Comparison of ENCODE assay signal across 14 cellular contexts in genomic region chr10:27513451-27514191, GRCh38. TPM values are rescaled to one million over a fixed set of nuclear protein-coding genes. Genes with fewer than 3 reads are reported as not detected.
A peak's percentile ranks its signal among the peaks of the same experiment; 100 is the strongest.
DNase-seq lines count a peak whose midpoint lies in the region; ATAC-seq, FAIRE-seq and TF ChIP-seq lines count a peak whose summit lies in the region.
"Had no signal": no experiment of that assay in that cellular context is flagged by ENCODE, and none has a peak within 500 bp of the region (broad histone marks: within the 10 kb centered on the region; RNA-seq: fewer than 3 reads in every experiment).

No MANE protein-coding gene starts in this region.

- peaks cover 9% of the 10 kb centered on the region for H3K36me3 ChIP-seq in CD8-positive, alpha-beta T cell (ENCODE audit: insufficient read depth, low read length)
- H3K36me3 ChIP-seq in KMS-11 (ENCODE audit: insufficient read depth): peaks cover 8% of the 10 kb centered on the region; the same call in 1 of the 2 replicates
- peaks cover 11% of the 10 kb centered on the region for H3K36me3 ChIP-seq in astrocyte (ENCODE audit: insufficient read depth, low read length)
- peaks cover 12 to 65% of the 10 kb centered on the region in 2 experiments for H3K36me3 ChIP-seq in mesenchymal stem cell (ENCODE audit: control insufficient read depth in 1 of 2, insufficient read depth in 2 of 2, low read depth in 1 of 2, low read length in 2 of 2)
- H3K36me3 ChIP-seq: breast epithelium had no signal

- H2BK5ac ChIP-seq in mesenchymal stem cell (ENCODE audit: low read depth, low read length, poor library complexity, severe bottlenecking): peak overlapping the region; percentile 95

- POLR2A ChIA-PET in CD8-positive, alpha-beta T cell (lab: Charles Lee): interaction anchor here (1.2 kb wide), 1 partner anchor 10 kb away, joined by 4 read pairs; the partner anchor contains the start of gene RAB18

- no peak overlapping the region for H4K8ac ChIP-seq in mesenchymal stem cell (ENCODE audit: low read length)

- H3K27ac Mint-ChIP-seq in CD8-positive, alpha-beta T cell: peak overlapping the region; percentile 80
- peak overlapping the region; percentile 43 for H3K27ac Mint-ChIP-seq in astrocyte (ENCODE audit: unreplicated experiment)

- no peak overlapping the region for H2BK120ac ChIP-seq in mesenchymal stem cell (ENCODE audit: low read depth, low read length)

- no peak for TF ChIP-seq CTCF in CD8-positive, alpha-beta T cell (IDR thresholded peaks at IDR 0.05)
- TF ChIP-seq CTCF in KMS-11 (conservative IDR thresholded peaks at IDR 0.05; ENCODE audit: low read depth, low read length): no peak
- no peak for TF ChIP-seq CTCF in astrocyte (IDR thresholded peaks at IDR 0.05; ENCODE audit: insufficient read depth, low read depth, low read length)

- peak; percentile 36 for ATAC-seq in CD8-positive, alpha-beta T cell
- no peak for ATAC-seq in HG03378 (IDR thresholded peaks at IDR 0.05; ENCODE audit: unreplicated experiment)

- no peak overlapping the region for H3K23ac ChIP-seq in mesenchymal stem cell (ENCODE audit: low read length in 2 of 2)

- H2AFZ ChIP-seq in KMS-11 (ENCODE audit: low read depth) (no peak overlapping the region), astrocyte (ENCODE audit: low read depth, low read length) (no peak overlapping the region), mesenchymal stem cell (ENCODE audit: low read depth, low read length) (no peak overlapping the region)

- peaks cover 27% of the 10 kb centered on the region for H3K4me1 ChIP-seq in CD8-positive, alpha-beta T cell (ENCODE audit: insufficient read depth, low read length)
- H3K4me1 ChIP-seq in KMS-11 (ENCODE audit: low read depth, poor library complexity, severe bottlenecking) (peaks cover 27% of the 10 kb centered on the region), astrocyte (ENCODE audit: insufficient read depth, low read length) (no peaks in the 10 kb centered on the region), mesenchymal stem cell (ENCODE audit: control insufficient read depth, insufficient read depth, low read depth, low read length) (peaks cover 10% of the 10 kb centered on the region)
- H3K4me1 ChIP-seq: breast epithelium had no signal

- peak overlapping the region; percentile 2 for H2AK5ac ChIP-seq in mesenchymal stem cell (ENCODE audit: low read length, severe bottlenecking)

- H4K91ac ChIP-seq in mesenchymal stem cell (ENCODE audit: low read length): no peak overlapping the region

- WGBS in mesenchymal stem cell: 68% methylated on average over 3 of the region's 3 CpGs

- H2BK15ac ChIP-seq in mesenchymal stem cell (ENCODE audit: low read depth, poor library complexity, severe bottlenecking): no peak overlapping the region

- no peak overlapping the region for H3K4me2 ChIP-seq in KMS-11
- H3K4me2 ChIP-seq in astrocyte (ENCODE audit: low read length): peak overlapping the region; percentile 30
- peak overlapping the region; percentile 50 for H3K4me2 ChIP-seq in mesenchymal stem cell (ENCODE audit: low read length, poor library complexity, severe bottlenecking)

- intact Hi-C loops in CD8-positive, alpha-beta T cell (cut with DNase I, micrococcal nuclease): loop anchor here in 1 of 2 experiments (2.0 kb wide), 1 partner anchor 13 kb away; no protein-coding TSS in a partner anchor

- peaks cover 75% of the 10 kb centered on the region for H3K36me3 Mint-ChIP-seq in CD8-positive, alpha-beta T cell
- H3K36me3 Mint-ChIP-seq in astrocyte (ENCODE audit: low read depth, unreplicated experiment): peaks cover 8% of the 10 kb centered on the region

- H3K14ac ChIP-seq in mesenchymal stem cell (ENCODE audit: low read length in 2 of 2): no peak overlapping the region

- H4K20me1 ChIP-seq in KMS-11 (ENCODE audit: insufficient read depth) (0 out of 2 replicates have a peak, but pooled peaks cover 5% of the 10 kb centered on the region), astrocyte (ENCODE audit: insufficient read depth, low read length) (peaks cover 84% of the 10 kb centered on the region)

- H2BK12ac ChIP-seq in mesenchymal stem cell (ENCODE audit: low read length in 2 of 2): no peak overlapping the region

- CTCF ChIA-PET in CD8-positive, alpha-beta T cell (lab: Charles Lee): interaction anchor here (1.7 kb wide), 1 partner anchor 10 kb away, joined by 4 read pairs; no protein-coding TSS in a partner anchor

- no peaks in the 10 kb centered on the region for H3K27me3 ChIP-seq in CD8-positive, alpha-beta T cell (ENCODE audit: insufficient read depth, low read length)
- H3K27me3 ChIP-seq in KMS-11 (ENCODE audit: insufficient read depth, low read depth): no peaks in the 10 kb centered on the region
- no peaks in the 10 kb centered on the region for H3K27me3 ChIP-seq in astrocyte (ENCODE audit: insufficient read depth, low read length)
- no peaks in the 10 kb centered on the region for H3K27me3 ChIP-seq in mesenchymal stem cell (ENCODE audit: control insufficient read depth in 1 of 2, insufficient read depth in 1 of 2, low read length in 2 of 2)
- H3K27me3 ChIP-seq: breast epithelium had no signal

- no peaks in the 10 kb centered on the region for H3K9me3 Mint-ChIP-seq in CD8-positive, alpha-beta T cell
- H3K9me3 Mint-ChIP-seq in astrocyte (ENCODE audit: unreplicated experiment): no peaks in the 10 kb centered on the region
- H3K9me3 Mint-ChIP-seq: naive B cell had no signal

- peak overlapping the region; percentile 42 for H3K4me3 Mint-ChIP-seq in CD8-positive, alpha-beta T cell
- H3K4me3 Mint-ChIP-seq in astrocyte (ENCODE audit: unreplicated experiment): no peak overlapping the region
- H3K4me3 Mint-ChIP-seq: naive B cell had no signal

- FAIRE-seq in astrocyte (lab: Jason Lieb, UNC): peak; percentile 62

- no peaks in the 10 kb centered on the region for H3K9me3 ChIP-seq in CD8-positive, alpha-beta T cell (ENCODE audit: low read length)
- no peaks in the 10 kb centered on the region for H3K9me3 ChIP-seq in astrocyte (ENCODE audit: insufficient read depth, low read depth, low read length)
- no peaks in the 10 kb centered on the region for H3K9me3 ChIP-seq in mesenchymal stem cell (ENCODE audit: control insufficient read depth, low read length)
- H3K9me3 ChIP-seq: breast epithelium had no signal

- H3K79me2 ChIP-seq in KMS-11 (ENCODE audit: insufficient read depth, low read depth) (peaks cover 73% of the 10 kb centered on the region; the same call in 1 of the 2 replicates), astrocyte (ENCODE audit: insufficient read depth, low read length) (peaks cover 97% of the 10 kb centered on the region)

- H3K9ac ChIP-seq in KMS-11: no peak overlapping the region
- H3K9ac ChIP-seq in astrocyte (ENCODE audit: low read length): no peak overlapping the region
- H3K9ac ChIP-seq in mesenchymal stem cell (ENCODE audit: low read length): no peak overlapping the region

- no peak overlapping the region for H3K27ac ChIP-seq in CD8-positive, alpha-beta T cell (ENCODE audit: low read depth, low read length)
- H3K27ac ChIP-seq in KMS-11 (peak overlapping the region; percentile 14; the same call in 1 of the 2 replicates), astrocyte (ENCODE audit: low read depth, low read length) (no peak overlapping the region), mesenchymal stem cell (ENCODE audit: low read length, poor library complexity, severe bottlenecking) (peak overlapping the region; percentile 95)
- H3K27ac ChIP-seq: breast epithelium, VCaP had no signal

- no peak overlapping the region for H3K4me3 ChIP-seq in CD8-positive, alpha-beta T cell (ENCODE audit: low read depth, low read length)
- H3K4me3 ChIP-seq in KMS-11 (IDR thresholded peaks at IDR 0.05; ENCODE audit: insufficient read depth, low read depth, low read length) (no peak overlapping the region), astrocyte (ENCODE audit: insufficient read depth, low read depth, low read length) (no peak overlapping the region), mesenchymal stem cell (ENCODE audit: insufficient read depth in 1 of 2, low read depth in 1 of 2, low read length in 2 of 2) (no peak overlapping the region)
- H3K4me3 ChIP-seq: breast epithelium had no signal

- peaks cover 76% of the 10 kb centered on the region for H3K4me1 Mint-ChIP-seq in CD8-positive, alpha-beta T cell (ENCODE audit: low read depth)
- H3K4me1 Mint-ChIP-seq in astrocyte (ENCODE audit: low read depth, unreplicated experiment): peaks cover 28% of the 10 kb centered on the region

- no peaks in the 10 kb centered on the region for H3K79me1 ChIP-seq in mesenchymal stem cell (replicated peaks; ENCODE audit: low read length, poor library complexity, severe bottlenecking)

- no peak overlapping the region for H3K18ac ChIP-seq in mesenchymal stem cell (ENCODE audit: low read depth in 1 of 2, low read length in 2 of 2)

- no peak for DNase-seq in CD8-positive, alpha-beta T cell
- DNase-seq in astrocyte (ENCODE audit: low read depth) (peak; percentile 80), mesenchymal stem cell (peak; percentile 33), SW 1271 (lab: John Stamatoyannopoulos, UW) (no peak), NCI-H1930 (lab: John Stamatoyannopoulos, UW) (no peak)
- no peak for DNase-seq in activated CD4-positive, CD25-positive, alpha-beta regulatory T cell (lab: John Stamatoyannopoulos, UW)
- DNase-seq: DMS79, GOT3, hippocampal formation, naive B cell had no signal

- H3K27me3 Mint-ChIP-seq in CD8-positive, alpha-beta T cell (ENCODE audit: low read depth): no peaks in the 10 kb centered on the region
- no peaks in the 10 kb centered on the region for H3K27me3 Mint-ChIP-seq in astrocyte (ENCODE audit: low read depth, unreplicated experiment)
- H3K27me3 Mint-ChIP-seq: naive B cell had no signal

- H3K4ac ChIP-seq in mesenchymal stem cell (ENCODE audit: low read depth in 1 of 2, low read length in 2 of 2): no peak overlapping the region

RNA-seq across cellular contexts. Expression of gene RAB18, which starts 9.5 kb away (rescaled TPM):
- total RNA-seq in CD8-positive, alpha-beta T cell: 100 to 1,000 TPM; 130 to 146 TPM
- total RNA-seq in astrocyte: 162 and 179 TPM in 2 replicates
- polyA plus RNA-seq in mesenchymal stem cell (2013, experiment 1 of 2): 76.5 TPM
- 74.8 TPM for polyA plus RNA-seq in mesenchymal stem cell (2013, experiment 2 of 2)

Comparison
In these comparisons a context has a peak if more than half of its experiments do, and no peak if none do; other contexts are left out.
1. DNase-seq: peak in astrocyte (single experiment) and mesenchymal stem cell (single experiment); none in CD8-positive, alpha-beta T cell (0 of 7), activated CD4-positive, CD25-positive, alpha-beta regulatory T cell (0 of 4), SW 1271 (0 of 2) and NCI-H1930 (0 of 2).
2. H3K27ac ChIP-seq: peak in KMS-11 (single experiment) and mesenchymal stem cell (single experiment); none in CD8-positive, alpha-beta T cell (single experiment) and astrocyte (single experiment).